13 cellular contexts compared by ENCODE assay signal in genomic region chrX:154321624-154322023, GRCh38. TPM values are rescaled to one million over a fixed set of nuclear protein-coding genes. Genes with fewer than 3 reads are reported as not detected.
DNase-seq lines count a peak whose midpoint lies in the region; ATAC-seq, FAIRE-seq and TF ChIP-seq lines count a peak whose summit lies in the region.
"Had no signal": no experiment of that assay in that cellular context is flagged by ENCODE, and none has a peak within 500 bp of the region (broad histone marks: within the 10 kb centered on the region; RNA-seq: fewer than 3 reads in every experiment).

No MANE protein-coding gene starts in this region.

- no peak overlapping the region for H3K27ac ChIP-seq in right atrium auricular region
- H3K27ac ChIP-seq in testis, result no peak overlapping the region
- H3K27ac ChIP-seq: Peyer's patch had no signal

- TF ChIP-seq CTCF in right atrium auricular region (IDR thresholded peaks at IDR 0.05) (peak in 1 of 2 donors; percentile 29), choroid plexus epithelial cell (conservative IDR thresholded peaks at IDR 0.05; ENCODE audit: low read depth, low read length) (peak; percentile 37), testis (IDR thresholded peaks at IDR 0.05) (no peak), D721Med (IDR thresholded peaks at IDR 0.05; ENCODE audit: insufficient read depth, missing control alignments) (no peak)

- ATAC-seq in Right ventricle myocardium inferior (peak; percentile 54), HG03439 (IDR thresholded peaks at IDR 0.05; ENCODE audit: unreplicated experiment) (no peak)

- no peaks in the 10 kb centered on the region for H3K27me3 ChIP-seq in right atrium auricular region
- H3K27me3 ChIP-seq in testis, result no peaks in the 10 kb centered on the region
- H3K27me3 ChIP-seq: Peyer's patch had no signal

- intact Hi-C loops in Right ventricle myocardium inferior (cut with DNase I) (no loop called here), testis (cut with DNase I; ENCODE audit: low total_unique reads) (no loop called here)

- DNase-seq in Right ventricle myocardium inferior (ENCODE audit: missing footprints), result no peak
- no peak for DNase-seq in right atrium auricular region (ENCODE audit: low spot score)
- peak; percentile 25 for DNase-seq in NCI-H460 (ENCODE audit: extremely low read depth, low read depth)
- DNase-seq in choroid plexus epithelial cell (ENCODE audit: low read depth), result peak; percentile 32
- peak; percentile 27 for DNase-seq in testis
- no peak for DNase-seq in NCI-H146 treated with DMSO at 0.1 percent for 48 hours (lab: John Stamatoyannopoulos, UW; ENCODE audit: unreplicated experiment)
- DNase-seq in D721Med (ENCODE audit: insufficient read length, low spot score), result no peak
- DNase-seq: activated CD4-positive, CD25-positive, alpha-beta regulatory T cell treated with anti-CD3 and anti-CD28 coated beads, Interleukin-2, amount 50 U/mL, for 72 hours; aorta had no signal

- TF ChIP-seq POLR2A in testis (IDR thresholded peaks at IDR 0.05), result no peak

- no peak overlapping the region for H3K4me3 ChIP-seq in right atrium auricular region
- no peak overlapping the region for H3K4me3 ChIP-seq in choroid plexus epithelial cell (ENCODE audit: low read depth, low read length)
- no peak overlapping the region for H3K4me3 ChIP-seq in testis
- H3K4me3 ChIP-seq: lung, Peyer's patch had no signal

- H3K4me1 ChIP-seq in right atrium auricular region (peaks cover 0 to 17% of the 10 kb centered on the region in 2 donors), testis (no peaks in the 10 kb centered on the region)
- H3K4me1 ChIP-seq: Peyer's patch had no signal

- WGBS in testis, 2 donors, result 82 to 86% methylated on average over 4 to 5 of the region's 9 CpGs

- no peak for FAIRE-seq in D721Med (lab: Jason Lieb, UNC)

- H3K9me3 ChIP-seq in right atrium auricular region (no peaks in the 10 kb centered on the region), testis (no peaks in the 10 kb centered on the region)
- H3K9me3 ChIP-seq: Peyer's patch had no signal

- no peaks in the 10 kb centered on the region for H3K36me3 ChIP-seq in right atrium auricular region
- H3K36me3 ChIP-seq in testis (ENCODE audit: low read depth, missing control alignments), result no peaks in the 10 kb centered on the region
- H3K36me3 ChIP-seq: Peyer's patch had no signal

RNA-seq across cellular contexts. Expression of gene TKTL1, which starts 26.0 kb away (rescaled TPM):
- total RNA-seq in Right ventricle myocardium inferior (13.0 TPM), right atrium auricular region (1 to 10 TPM; 1.1 to 4.0 TPM), testis (100 to 1,000 TPM; 224 to 268 TPM)
- not detected in 2 replicates for total RNA-seq in NCI-H460 (2014; rRNA removed; shearing (Covaris generic))
- not detected in 2 replicates for polyA plus RNA-seq in NCI-H460 (2014; cell fraction: nucleus; rRNA removed)
- 233 TPM for polyA plus RNA-seq in testis (ENCODE audit: insufficient read depth, low read depth, low replicate concordance)
- total RNA-seq: HT1080, Peyer's patch had no signal
- polyA plus RNA-seq: aorta had no signal

RNA-seq across cellular contexts. Expression of gene TEX28, which starts 26.7 kb away (rescaled TPM):
- total RNA-seq in Right ventricle myocardium inferior (not detected), right atrium auricular region (not detected), testis (1 to 10 TPM; 4.2 to 6.4 TPM)
- not detected in 2 replicates for total RNA-seq in NCI-H460 (2014; rRNA removed; shearing (Covaris generic))
- polyA plus RNA-seq in NCI-H460 (2014; cell fraction: nucleus; rRNA removed), result not detected in 2 replicates
- polyA plus RNA-seq in testis (ENCODE audit: insufficient read depth, low read depth, low replicate concordance), result 9.0 TPM
- total RNA-seq: aorta, HT1080, lung, Peyer's patch had no signal
- polyA plus RNA-seq: aorta had no signal

RNA-seq across cellular contexts. Expression of gene FLNA, which starts 52.8 kb away (rescaled TPM):
- total RNA-seq in Right ventricle myocardium inferior, result 253 TPM
- 100 to 1,000 TPM; 263 to 419 TPM for total RNA-seq in right atrium auricular region
- total RNA-seq in NCI-H460 (2014; rRNA removed; shearing (Covaris generic)), result 901 and 1,031 TPM in 2 replicates
- polyA plus RNA-seq in NCI-H460 (2014; cell fraction: nucleus; rRNA removed), result 755 and 1,079 TPM in 2 replicates
- 100 to 1,000 TPM; 400 to 532 TPM for total RNA-seq in testis
- polyA plus RNA-seq in testis (ENCODE audit: insufficient read depth, low read depth, low replicate concordance), result 474 TPM

RNA-seq across cellular contexts. Expression of gene EMD, which starts 57.5 kb away (rescaled TPM):
- 51.1 TPM for total RNA-seq in Right ventricle myocardium inferior
- 10 to 100 TPM; 41.5 to 47.0 TPM for total RNA-seq in right atrium auricular region
- total RNA-seq in NCI-H460 (2014; rRNA removed; shearing (Covaris generic)), result 85.8 and 98.2 TPM in 2 replicates
- 114 and 118 TPM in 2 replicates for polyA plus RNA-seq in NCI-H460 (2014; cell fraction: nucleus; rRNA removed)
- 10 to 100 TPM; 65.6 to 69.6 TPM for total RNA-seq in testis
- 74.2 TPM for polyA plus RNA-seq in testis (ENCODE audit: insufficient read depth, low read depth, low replicate concordance)

Comparison
In these comparisons a context has a peak if more than half of its experiments do, and no peak if none do; other contexts are left out.
1. DNase-seq: peak in NCI-H460 (single experiment), choroid plexus epithelial cell (single experiment) and testis (single experiment); none in Right ventricle myocardium inferior (single experiment), right atrium auricular region (single experiment), NCI-H146 treated with DMSO at 0.1 percent for 48 hours (single experiment) and D721Med (single experiment).
2. RNA of gene TKTL1, which starts 26.0 kb away (total RNA-seq): 224 to 268 TPM in testis; 13.0 TPM in Right ventricle myocardium inferior (single experiment), 1.1 to 4.0 TPM in right atrium auricular region and not detected in NCI-H460; every median in the first group is over 10 times any median in the second.